8 cellular contexts compared by ENCODE assay signal in genomic region chr12:48851883-48852733, GRCh38. TPM values are rescaled to one million over a fixed set of nuclear protein-coding genes. Genes with fewer than 3 reads are reported as not detected.
DNase-seq lines count a peak whose midpoint lies in the region; ATAC-seq and TF ChIP-seq lines count a peak whose summit lies in the region.

Gene DDX23, minus strand, starts transcription at chr12:48852163. Its CDS starts 6,381 bp downstream, at chr12:48845782.

- no peaks in the 10 kb centered on the region for H3K27me3 Mint-ChIP-seq in activated CD4-positive, alpha-beta T cell treated with anti-CD3 and anti-CD28 coated beads for 36 hours

- intact Hi-C loops in activated CD4-positive, alpha-beta T cell treated with anti-CD3 and anti-CD28 coated beads for 36 hours (cut with DNase I, micrococcal nuclease): loop anchor here (1.0 to 5.0 kb wide), 16 partner anchors 13 to 695 kb away; partner anchors contain the start of genes CCNT1 (in 2 of the 2), FKBP11 (in 2 of the 2), ARF3 (in 1 of the 2) and ASB8 (in 1 of the 2)

- peaks cover 23% of the 10 kb centered on the region for H3K36me3 Mint-ChIP-seq in activated CD4-positive, alpha-beta T cell treated with anti-CD3 and anti-CD28 coated beads for 36 hours (ENCODE audit: low read depth)

- peak within 1 kb of the TSS; percentile 97 for H3K4me3 ChIP-seq in choroid plexus epithelial cell (ENCODE audit: low read depth, low read length)

- no peaks in the 10 kb centered on the region for H3K9me3 Mint-ChIP-seq in activated CD4-positive, alpha-beta T cell treated with anti-CD3 and anti-CD28 coated beads for 36 hours (ENCODE audit: low read depth)

- POLR2A ChIA-PET in activated CD4-positive, alpha-beta T cell treated with anti-CD3 and anti-CD28 coated beads for 36 hours (lab: Charles Lee): interaction anchor here (0.6 to 2.2 kb wide), 12 partner anchors 14 to 413 kb away, joined by 3 to 14 read pairs (median 4); partner anchors contain the start of genes DDN, FKBP11, RND1 and TUBA1B

- CTCF ChIA-PET in activated CD4-positive, alpha-beta T cell treated with anti-CD3 and anti-CD28 coated beads for 36 hours (lab: Charles Lee): interaction anchor here (0.6 to 5.5 kb wide), 41 partner anchors 10 to 980 kb away, joined by 3 to 152 read pairs (median 7); partner anchors contain the start of genes ARF3, CACNB3, DDN and FKBP11

- peak within 1 kb of the TSS; percentile 99 for H3K27ac Mint-ChIP-seq in activated CD4-positive, alpha-beta T cell treated with anti-CD3 and anti-CD28 coated beads for 36 hours

- peaks cover 30% of the 10 kb centered on the region for H3K4me1 Mint-ChIP-seq in activated CD4-positive, alpha-beta T cell treated with anti-CD3 and anti-CD28 coated beads for 36 hours

- DNase-seq in Ammon's horn (ENCODE audit: low spot score) (peak; percentile 98), GM19238 (ENCODE audit: insufficient read length, low spot score) (peak; percentile 98), NCI-H524 (lab: John Stamatoyannopoulos, UW) (peak; percentile 96), choroid plexus epithelial cell (ENCODE audit: low read depth) (peak; percentile 99), kidney tubule cell (ENCODE audit: low spot score) (peak; percentile 98)
- peak; percentile 96 for DNase-seq in activated CD4-positive, alpha-beta T cell treated with anti-CD3 and anti-CD28 coated beads for 36 hours
- DNase-seq in stimulated activated CD4-positive, alpha-beta T cell treated with anti-CD3 and anti-CD28 coated beads, Interleukin-1b, Interleukin-23, amount 100 ng/mL, for 24 hours (ENCODE audit: low read depth in 4 of 4, low spot score in 1 of 4): peak; percentile 67 to 90 (median 78)

- no peak for TF ChIP-seq CTCF in choroid plexus epithelial cell (conservative IDR thresholded peaks at IDR 0.05; ENCODE audit: low read depth, low read length)

- peak; percentile 93 for ATAC-seq in HG03442 (IDR thresholded peaks at IDR 0.05; ENCODE audit: unreplicated experiment)
- peak; percentile 97 for ATAC-seq in activated CD4-positive, alpha-beta T cell treated with anti-CD3 and anti-CD28 coated beads for 36 hours

- peak within 1 kb of the TSS; percentile 96 for H3K4me3 Mint-ChIP-seq in activated CD4-positive, alpha-beta T cell treated with anti-CD3 and anti-CD28 coated beads for 36 hours

RNA-seq across cellular contexts. Expression of gene DDX23, which starts in this region (rescaled TPM):
- 100 to 1,000 TPM; 115 to 120 TPM for total RNA-seq in activated CD4-positive, alpha-beta T cell treated with anti-CD3 and anti-CD28 coated beads for 36 hours

Comparison
In these comparisons a context has a peak if more than half of its experiments do, and no peak if none do; other contexts are left out.
1. Peak in every context shown above with its lines: DNase-seq, ATAC-seq and H3K4me3 ChIP-seq.